In genomic region chr1:155000725-155001437, GRCh38 we compare ENCODE assay signal across 1 cellular context.
TF ChIP-seq lines count a peak whose summit lies in the region.

No MANE protein-coding gene starts in this region.

TF ChIP-seq in K562, 482 proteins besides CTCF, POLR2A, EP300 and RAD21 (continued from another document and continues in another):
- TF ChIP-seq ELF4 (CRISPR knock-in tag; IDR thresholded peaks at IDR 0.05) (no peak; the same call in 1 of the 2 replicates), ZSCAN29 (IDR thresholded peaks at IDR 0.05) (peak; percentile 93), SIRT6 (IDR thresholded peaks at IDR 0.05; ENCODE audit: low read depth, low read length) (no peak), RHOXF2B (CRISPR knock-in tag; conservative IDR thresholded peaks at IDR 0.05) (no peak; the same call in 1 of the 2 replicates), ZKSCAN3 (CRISPR knock-in tag; IDR thresholded peaks at IDR 0.05) (no peak), MAX (CRISPR knock-in tag; IDR thresholded peaks at IDR 0.05) (peak; percentile 69), CBX5 (IDR thresholded peaks at IDR 0.05; ENCODE audit: borderline replicate concordance, low read depth) (no peak), C11orf30 (IDR thresholded peaks at IDR 0.05; ENCODE audit: low read depth) (peak; percentile 82), BHLHE40 (IDR thresholded peaks at IDR 0.05; ENCODE audit: low read length) (peak; percentile 39), RBBP5 (IDR thresholded peaks at IDR 0.05; ENCODE audit: borderline replicate concordance, insufficient read depth, low read length, poor library complexity, severe bottlenecking) (peak; percentile 45), RBFOX2 (IDR thresholded peaks at IDR 0.05; ENCODE audit: low read depth, low read length) (peak; percentile 90), NCOA4 (IDR thresholded peaks at IDR 0.05; ENCODE audit: partially characterized antibody) (no peak), STAT5B (CRISPR knock-in tag; IDR thresholded peaks at IDR 0.05) (no peak), ZNF217 (CRISPR knock-in tag; IDR thresholded peaks at IDR 0.05) (no peak), MAFG (tag; conservative IDR thresholded peaks at IDR 0.05) (peak; percentile 86), ZC3H11A (IDR thresholded peaks at IDR 0.05; ENCODE audit: low read depth, low read length) (no peak), FOXP1 (CRISPR knock-in tag; IDR thresholded peaks at IDR 0.05) (peak; percentile 67; the same call in 1 of the 2 replicates), PKNOX1 (IDR thresholded peaks at IDR 0.05) (peak; percentile 59), ZNF592 (IDR thresholded peaks at IDR 0.05) (peak; percentile 83), TAF15 (IDR thresholded peaks at IDR 0.05; ENCODE audit: low read depth, low read length) (no peak), HDAC2 (IDR thresholded peaks at IDR 0.05) (peak; percentile 81), MEF2D (tag; conservative IDR thresholded peaks at IDR 0.05; ENCODE audit: low read depth) (peak; percentile 54; the same call in 1 of the 2 replicates), DNMT1 (IDR thresholded peaks at IDR 0.05) (no peak), TCF7 (IDR thresholded peaks at IDR 0.05; ENCODE audit: borderline replicate concordance) (peak; percentile 43; the same call in 1 of the 2 replicates), SRSF9 (IDR thresholded peaks at IDR 0.05; ENCODE audit: borderline replicate concordance, low read depth, low read length) (no peak), CBFA2T3 (IDR thresholded peaks at IDR 0.05) (peak; percentile 6; the same call in 1 of the 2 replicates), ZBTB1 (CRISPR knock-in tag; IDR thresholded peaks at IDR 0.05; ENCODE audit: borderline replicate concordance, low read depth) (no peak; the same call in 1 of the 2 replicates), ZNF778 (CRISPR knock-in tag; IDR thresholded peaks at IDR 0.05) (no peak), ZNF449 (CRISPR knock-in tag; IDR thresholded peaks at IDR 0.05) (no peak), MYC (IDR thresholded peaks at IDR 0.05; ENCODE audit: low read depth, low read length) (peak; percentile 77), MYC (CRISPR knock-in tag; IDR thresholded peaks at IDR 0.05; ENCODE audit: borderline replicate concordance, low read depth) (peak; percentile 81; the same call in 1 of the 2 replicates), KAT8 (IDR thresholded peaks at IDR 0.05; ENCODE audit: low read depth) (no peak), MEIS2 (IDR thresholded peaks at IDR 0.05; ENCODE audit: partially characterized antibody) (peak; percentile 4), ZNF518B (CRISPR knock-in tag; IDR thresholded peaks at IDR 0.05) (no peak), DACH1 (IDR thresholded peaks at IDR 0.05; ENCODE audit: partially characterized antibody) (no peak), ZBTB17 (CRISPR knock-in tag; IDR thresholded peaks at IDR 0.05) (peak; percentile 83), ETV1 (tag; conservative IDR thresholded peaks at IDR 0.05; ENCODE audit: low read depth) (peak; percentile 72), NR2C2 (CRISPR knock-in tag; IDR thresholded peaks at IDR 0.05) (no peak), NR2C2 (tag; IDR thresholded peaks at IDR 0.05) (peak; percentile 62), YBX1 (IDR thresholded peaks at IDR 0.05) (no peak), ZNF780A (CRISPR knock-in tag; IDR thresholded peaks at IDR 0.05) (no peak), SIN3B (IDR thresholded peaks at IDR 0.05; ENCODE audit: low read depth) (no peak; the same call in none of the 2 replicates), HDAC3 (IDR thresholded peaks at IDR 0.05; ENCODE audit: borderline replicate concordance, partially characterized antibody) (peak; percentile 98), HMGXB4 (CRISPR knock-in tag; IDR thresholded peaks at IDR 0.05) (no peak), ZFPM2 (CRISPR knock-in tag; IDR thresholded peaks at IDR 0.05) (no peak), TAF1 (IDR thresholded peaks at IDR 0.05; ENCODE audit: control insufficient read depth, extremely low read depth, insufficient read depth, low read length, severe bottlenecking) (peak; percentile 89), ZBTB7A (IDR thresholded peaks at IDR 0.05; ENCODE audit: borderline replicate concordance, control insufficient read depth, low read depth, low read length) (peak; percentile 95), NFYB (IDR thresholded peaks at IDR 0.05; ENCODE audit: extremely low read depth, insufficient read length) (no peak), CHD4 (IDR thresholded peaks at IDR 0.05; ENCODE audit: insufficient read depth, insufficient replicate concordance, low read depth, low read length, poor library complexity, severe bottlenecking) (no peak), CBX8 (IDR thresholded peaks at IDR 0.05; ENCODE audit: borderline replicate concordance, extremely low read depth, low read depth, low read length, poor library complexity, severe bottlenecking) (no peak), ZNF174 (CRISPR knock-in tag; IDR thresholded peaks at IDR 0.05) (no peak), HNRNPK (IDR thresholded peaks at IDR 0.05; ENCODE audit: low read depth, low read length, poor library complexity, severe bottlenecking) (no peak), ATF2 (CRISPR knock-in tag; IDR thresholded peaks at IDR 0.05) (no peak), SMAD3 (CRISPR knock-in tag; conservative IDR thresholded peaks at IDR 0.05) (no peak), ZNF707 (CRISPR knock-in tag; conservative IDR thresholded peaks at IDR 0.05) (no peak), NELFE (IDR thresholded peaks at IDR 0.05; ENCODE audit: insufficient read depth, insufficient read length) (no peak), KLF6 (CRISPR knock-in tag; IDR thresholded peaks at IDR 0.05; ENCODE audit: borderline replicate concordance) (0 out of 2 replicates have a peak, but pooled peaks have one; percentile 36), LARP7 (IDR thresholded peaks at IDR 0.05) (no peak), TFAM (CRISPR knock-in tag; conservative IDR thresholded peaks at IDR 0.05) (no peak), U2AF2 (optimal IDR thresholded peaks at IDR 0.05; ENCODE audit: low read depth, low read length) (no peak)
